In genomic region chrX:39451061-39451460, GRCh38 we compare ENCODE assay signal across 20 cellular contexts.
DNase-seq lines count a peak whose midpoint lies in the region; ATAC-seq and TF ChIP-seq lines count a peak whose summit lies in the region.
"Had no signal": no experiment of that assay in that cellular context is flagged by ENCODE, and none has a peak within 500 bp of the region (broad histone marks: within the 10 kb centered on the region; RNA-seq: fewer than 3 reads in every experiment).

No MANE protein-coding gene starts in this region.

- H3K4me1 ChIP-seq in cardiac muscle cell (ENCODE audit: low read depth) = peaks cover 14% of the 10 kb centered on the region
- peaks cover 32% of the 10 kb centered on the region for H3K4me1 ChIP-seq in SJCRH30
- H3K4me1 ChIP-seq: SJSA1 had no signal

- H3K9me3 ChIP-seq in cardiac muscle cell (ENCODE audit: low read depth) (no peaks in the 10 kb centered on the region), SJCRH30 (replicated peaks) (no peaks in the 10 kb centered on the region)
- H3K9me3 ChIP-seq: SJSA1 had no signal

- CTCF ChIA-PET in activated CD8-positive, alpha-beta T cell treated with anti-CD3 and anti-CD28 coated beads, Interleukin-2, amount 10 ng/mL, durations not matched to agents 7 days and 5 days (lab: Charles Lee) = no interaction called here

- ATAC-seq in left ventricle myocardium superior = no peak
- no peak for ATAC-seq in HG03521 (IDR thresholded peaks at IDR 0.05; ENCODE audit: unreplicated experiment)
- no peak for ATAC-seq in HG02642 (IDR thresholded peaks at IDR 0.05; ENCODE audit: poor library complexity, unreplicated experiment)
- ATAC-seq in activated CD8-positive, alpha-beta T cell treated with anti-CD3 and anti-CD28 coated beads, Interleukin-2, amount 10 ng/mL, durations not matched to agents 7 days and 5 days = no peak
- ATAC-seq: HepG2, PC-3 had no signal

- H3K36me3 Mint-ChIP-seq in nephron (ENCODE audit: low read depth) = no peaks in the 10 kb centered on the region
- no peaks in the 10 kb centered on the region for H3K36me3 Mint-ChIP-seq in type B pancreatic cell
- no peaks in the 10 kb centered on the region for H3K36me3 Mint-ChIP-seq in activated CD8-positive, alpha-beta T cell treated with anti-CD3 and anti-CD28 coated beads, Interleukin-2, amount 10 ng/mL, durations not matched to agents 7 days and 5 days (ENCODE audit: low read depth)
- H3K36me3 Mint-ChIP-seq: CD14-positive monocyte had no signal

- no peak for TF ChIP-seq CTCF in cardiac muscle cell (IDR thresholded peaks at IDR 0.05; ENCODE audit: low read depth, low read length)
- no peak for TF ChIP-seq CTCF in nephron (IDR thresholded peaks at IDR 0.05; ENCODE audit: unreplicated experiment in 3 of 3)
- no peak for TF ChIP-seq CTCF in type B pancreatic cell (conservative IDR thresholded peaks at IDR 0.05)

- intact Hi-C loops in left ventricle myocardium superior (cut with micrococcal nuclease) = no loop called here

- no peaks in the 10 kb centered on the region for H3K36me3 ChIP-seq in cardiac muscle cell
- no peaks in the 10 kb centered on the region for H3K36me3 ChIP-seq in SJCRH30
- H3K36me3 ChIP-seq: SJSA1 had no signal

- H3K4me1 Mint-ChIP-seq in nephron (peaks cover 49% of the 10 kb centered on the region), type B pancreatic cell (ENCODE audit: unreplicated experiment) (peaks cover 17% of the 10 kb centered on the region)
- peaks cover 12% of the 10 kb centered on the region for H3K4me1 Mint-ChIP-seq in activated CD8-positive, alpha-beta T cell treated with anti-CD3 and anti-CD28 coated beads, Interleukin-2, amount 10 ng/mL, durations not matched to agents 7 days and 5 days (ENCODE audit: low read depth)

- POLR2A ChIA-PET in activated CD8-positive, alpha-beta T cell treated with anti-CD3 and anti-CD28 coated beads, Interleukin-2, amount 10 ng/mL, durations not matched to agents 7 days and 5 days (lab: Charles Lee) = no interaction called here

- H3K4me3 Mint-ChIP-seq in nephron (peak overlapping the region in 1 of 3 experiments; percentile 7), type B pancreatic cell (peak overlapping the region; percentile 51)
- no peak overlapping the region for H3K4me3 Mint-ChIP-seq in activated CD8-positive, alpha-beta T cell treated with anti-CD3 and anti-CD28 coated beads, Interleukin-2, amount 10 ng/mL, durations not matched to agents 7 days and 5 days
- H3K4me3 Mint-ChIP-seq: CD14-positive monocyte had no signal

- H3K9me3 Mint-ChIP-seq in nephron (peaks cover 7% of the 10 kb centered on the region), type B pancreatic cell (peaks cover 12% of the 10 kb centered on the region)
- H3K9me3 Mint-ChIP-seq in activated CD8-positive, alpha-beta T cell treated with anti-CD3 and anti-CD28 coated beads, Interleukin-2, amount 10 ng/mL, durations not matched to agents 7 days and 5 days (ENCODE audit: insufficient read depth) = no peaks in the 10 kb centered on the region

- no peak for DNase-seq in cardiac muscle cell (ENCODE audit: low read depth in 1 of 2, low spot score in 1 of 2)
- DNase-seq in left ventricle myocardium superior = no peak
- peak; percentile 54 to 62 for DNase-seq in SJCRH30
- DNase-seq in type B pancreatic cell (ENCODE audit: extremely low spot score, unreplicated experiment) = no peak
- no peak for DNase-seq in activated CD8-positive, alpha-beta T cell treated with anti-CD3 and anti-CD28 coated beads, Interleukin-2, amount 10 ng/mL, durations not matched to agents 7 days and 5 days
- DNase-seq: Calu3, GF-D8, Kasumi-1, NCI-H1436, NCI-H2029, NCI-H226, NCI-H510A, PC-3 had no signal

- H3K27ac ChIP-seq in cardiac muscle cell (peak overlapping the region; percentile 69), SJCRH30 (peak overlapping the region; percentile 57)
- H3K27ac ChIP-seq: SJSA1 had no signal

- H3K27me3 ChIP-seq in cardiac muscle cell (no peaks in the 10 kb centered on the region), SJCRH30 (no peaks in the 10 kb centered on the region)
- H3K27me3 ChIP-seq: SJSA1 had no signal

- peak overlapping the region; percentile 69 to 94 (median 84) for H3K27ac Mint-ChIP-seq in nephron
- H3K27ac Mint-ChIP-seq in type B pancreatic cell = peak overlapping the region; percentile 72
- no peak overlapping the region for H3K27ac Mint-ChIP-seq in activated CD8-positive, alpha-beta T cell treated with anti-CD3 and anti-CD28 coated beads, Interleukin-2, amount 10 ng/mL, durations not matched to agents 7 days and 5 days

- no peaks in the 10 kb centered on the region for H3K27me3 Mint-ChIP-seq in nephron (ENCODE audit: low read depth)
- no peaks in the 10 kb centered on the region for H3K27me3 Mint-ChIP-seq in type B pancreatic cell
- H3K27me3 Mint-ChIP-seq in activated CD8-positive, alpha-beta T cell treated with anti-CD3 and anti-CD28 coated beads, Interleukin-2, amount 10 ng/mL, durations not matched to agents 7 days and 5 days (ENCODE audit: low read depth) = no peaks in the 10 kb centered on the region

- H3K4me3 ChIP-seq in cardiac muscle cell (no peak overlapping the region), SJCRH30 (no peak overlapping the region)
- H3K4me3 ChIP-seq: K562, SJSA1 had no signal

Comparison
In these comparisons a context has a peak if more than half of its experiments do, and no peak if none do; other contexts are left out.
1. DNase-seq: peak in SJCRH30 (2 of 2); none in cardiac muscle cell (0 of 2), left ventricle myocardium superior (single experiment), type B pancreatic cell (single experiment) and activated CD8-positive, alpha-beta T cell treated with anti-CD3 and anti-CD28 coated beads, Interleukin-2, amount 10 ng/mL, durations not matched to agents 7 days and 5 days (single experiment).